In the genomic region with DNA sequence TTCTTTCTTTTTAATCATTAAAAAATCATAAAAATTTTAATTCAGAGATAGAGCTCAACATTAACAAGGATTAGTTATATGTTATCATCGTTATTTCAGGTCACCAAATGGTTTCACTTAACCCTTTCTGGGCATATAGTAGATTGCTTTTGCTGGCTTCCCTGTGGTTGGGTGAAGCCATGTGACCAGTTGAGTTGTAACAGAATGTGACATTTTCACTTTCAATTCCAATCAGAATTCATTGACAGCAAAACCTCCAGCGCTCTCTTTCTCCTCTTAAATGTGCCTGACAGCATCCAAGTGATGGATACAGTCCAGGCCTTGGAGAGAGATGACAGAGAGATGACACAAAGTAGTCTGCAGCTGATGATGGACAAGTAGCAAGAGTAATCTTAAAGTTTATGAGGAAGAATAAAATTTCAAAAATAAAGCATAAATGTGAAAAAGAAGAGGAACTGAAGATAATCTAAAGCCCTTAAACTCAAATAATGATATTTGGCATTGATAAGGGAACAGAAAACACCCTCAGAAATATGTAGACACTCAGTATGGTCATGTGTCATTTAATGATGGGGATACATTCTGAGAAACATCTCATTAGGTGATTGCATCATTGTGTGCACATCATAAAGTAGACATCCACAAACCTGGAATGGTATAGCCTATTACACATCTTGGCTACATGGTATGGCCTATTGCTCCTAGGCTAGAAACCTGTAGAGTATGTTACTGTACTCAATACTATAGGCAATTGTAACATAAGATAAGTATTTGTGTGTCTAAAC, we compare ENCODE assay signal across 14 cellular contexts.
DNase-seq lines count a peak whose midpoint lies in the region; ATAC-seq and TF ChIP-seq lines count a peak whose summit lies in the region.
"Had no signal": no experiment of that assay in that cellular context is flagged by ENCODE, and none has a peak within 500 bp of the region (broad histone marks: within the 10 kb centered on the region; RNA-seq: fewer than 3 reads in every experiment).

No MANE protein-coding gene starts in this region.

- no peak for DNase-seq in transverse colon
- DNase-seq in OCI-M2 (lab: John Stamatoyannopoulos, UW; ENCODE audit: unreplicated experiment): no peak
- DNase-seq in NCI-H345 (lab: John Stamatoyannopoulos, UW): no peak
- no peak for DNase-seq in psoas muscle
- DNase-seq: BE2C, DMS79, NCI-H1048, SK-N-SH, upper lobe of left lung had no signal

- H3K4me1 ChIP-seq in OCI-LY3 (ENCODE audit: low read length) (peaks cover 16% of the 10 kb centered on the region), transverse colon (no peaks in the 10 kb centered on the region), psoas muscle (no peaks in the 10 kb centered on the region)
- H3K4me1 ChIP-seq: BE2C, upper lobe of left lung had no signal

- no peak for TF ChIP-seq EP300 in transverse colon (IDR thresholded peaks at IDR 0.05; ENCODE audit: low read depth)

- no peak for TF ChIP-seq POLR2A in transverse colon (IDR thresholded peaks at IDR 0.05)

- TF ChIP-seq CTCF in OCI-LY3 (IDR thresholded peaks at IDR 0.05; ENCODE audit: low read depth, low read length) (no peak), transverse colon (IDR thresholded peaks at IDR 0.05) (no peak), psoas muscle (IDR thresholded peaks at IDR 0.05) (no peak)

- 53 to 63% methylated on average over 2 of the region's 2 CpGs for WGBS in transverse colon (ENCODE audit: low coverage in 1 of 2), 2 donors
- WGBS in psoas muscle, 3 donors: 35 to 60% (median 59%) methylated on average over 2 of the region's 2 CpGs

- H3K9ac ChIP-seq in OCI-LY3 (ENCODE audit: low read length): no peak overlapping the region
- H3K9ac ChIP-seq: SK-N-SH had no signal

- H3K36me3 ChIP-seq in OCI-LY3 (replicated peaks; ENCODE audit: low read depth, low read length) (no peaks in the 10 kb centered on the region), transverse colon (no peaks in the 10 kb centered on the region), psoas muscle (ENCODE audit: insufficient read depth in 1 of 2, low read depth in 1 of 2) (no peaks in the 10 kb centered on the region)
- H3K36me3 ChIP-seq: BE2C, upper lobe of left lung had no signal

- H3K4me3 ChIP-seq in OCI-LY3 (ENCODE audit: low read length): peak overlapping the region; percentile 47
- H3K4me3 ChIP-seq in transverse colon: no peak overlapping the region
- no peak overlapping the region for H3K4me3 ChIP-seq in psoas muscle
- H3K4me3 ChIP-seq: lung, upper lobe of left lung had no signal

- H3K9me3 ChIP-seq in OCI-LY3 (ENCODE audit: insufficient read depth, low read length): no peaks in the 10 kb centered on the region
- no peaks in the 10 kb centered on the region for H3K9me3 ChIP-seq in transverse colon
- no peaks in the 10 kb centered on the region for H3K9me3 ChIP-seq in psoas muscle
- H3K9me3 ChIP-seq: BE2C, SK-N-SH, upper lobe of left lung had no signal

- H2AFZ ChIP-seq in OCI-LY3 (ENCODE audit: low read depth, low read length): peak overlapping the region; percentile 49

- no peaks in the 10 kb centered on the region for H3K79me2 ChIP-seq in OCI-LY3 (ENCODE audit: low read length)

- no peaks in the 10 kb centered on the region for H4K20me1 ChIP-seq in OCI-LY3 (ENCODE audit: insufficient read depth, low read length)

- intact Hi-C loops in transverse colon (cut with DNase I; ENCODE audit: low total_unique reads): no loop called here
- intact Hi-C loops in psoas muscle (cut with DNase I): no loop called here

- H3K4me2 ChIP-seq in OCI-LY3 (ENCODE audit: low read length): peak overlapping the region; percentile 76
- H3K4me2 ChIP-seq: SK-N-SH had no signal

- peak; percentile 73 for ATAC-seq in GM18519 (IDR thresholded peaks at IDR 0.05; ENCODE audit: low FRiP score, unreplicated experiment)
- ATAC-seq in GM21447 (IDR thresholded peaks at IDR 0.05; ENCODE audit: unreplicated experiment): peak; percentile 63
- ATAC-seq in HG02973 (IDR thresholded peaks at IDR 0.05; ENCODE audit: unreplicated experiment): peak; percentile 63
- ATAC-seq in psoas muscle: no peak

- in situ Hi-C loops in transverse colon (cut with MboI; ENCODE audit: low pct_ligation_motif_present in 1 of 4, low pct_unique_long_range_greater_than_20kb in 1 of 4, low sequenced_read_pairs in 3 of 4): loop anchor here in 1 of 4 donors (25.0 kb wide), 1 partner anchor 264 kb away; no protein-coding TSS in a partner anchor

- no peaks in the 10 kb centered on the region for H3K27me3 ChIP-seq in OCI-LY3 (ENCODE audit: low read depth, low read length)
- H3K27me3 ChIP-seq in transverse colon: no peaks in the 10 kb centered on the region
- no peaks in the 10 kb centered on the region for H3K27me3 ChIP-seq in psoas muscle (ENCODE audit: insufficient read depth in 3 of 3, low read length in 2 of 3)
- H3K27me3 ChIP-seq: BE2C, upper lobe of left lung had no signal

- H3K27ac ChIP-seq in OCI-LY3 (ENCODE audit: low read length) (peak overlapping the region; percentile 57), transverse colon (no peak overlapping the region), psoas muscle (no peak overlapping the region)
- H3K27ac ChIP-seq: upper lobe of left lung had no signal

Comparison
In these comparisons a context has a peak if more than half of its experiments do, and no peak if none do; other contexts are left out.
1. ATAC-seq: peak in GM18519 (single experiment), GM21447 (single experiment) and HG02973 (single experiment); none in psoas muscle (0 of 4).